Comparison of ENCODE assay signal across 31 cellular contexts in genomic region chr4:147101678-147102077, GRCh38.
"Had no signal": no experiment of that assay in that cellular context is flagged by ENCODE, and none has a peak within 500 bp of the region (broad histone marks: within the 10 kb centered on the region; RNA-seq: fewer than 3 reads in every experiment).

No MANE protein-coding gene starts in this region.

- H3K9me3 Mint-ChIP-seq: activated B cell treated with CpG ODN at 0.5 μM for 24 hours; activated T-cell treated with anti-CD3 and anti-CD28 coated beads, Interleukin-2, amount 50 U/mL, for 24 hours; activated T-helper 17 cell treated with anti-CD3 and anti-CD28 coated beads, Interleukin-2, amount 50 U/mL, for 72 hours; central memory CD8-positive, alpha-beta T cell; naive thymus-derived CD4-positive, alpha-beta T cell; neural crest cell; type B pancreatic cell had no signal

- H3K4me1 Mint-ChIP-seq: activated B cell treated with CpG ODN at 0.5 μM for 24 hours; activated CD4-positive, alpha-beta T cell treated with anti-CD3 and anti-CD28 coated beads for 36 hours; activated T-helper 17 cell treated with anti-CD3 and anti-CD28 coated beads, Interleukin-2, amount 50 U/mL, for 72 hours; central memory CD8-positive, alpha-beta T cell; naive thymus-derived CD4-positive, alpha-beta T cell; neural crest cell had no signal

- H3K4me3 Mint-ChIP-seq: activated B cell treated with CpG ODN at 0.5 μM for 24 hours; activated CD4-positive, alpha-beta T cell treated with anti-CD3 and anti-CD28 coated beads for 36 hours; activated naive CD8-positive, alpha-beta T cell; activated T-cell treated with anti-CD3 and anti-CD28 coated beads, Interleukin-2, amount 50 U/mL, for 24 hours; activated T-helper 17 cell treated with anti-CD3 and anti-CD28 coated beads, Interleukin-2, amount 50 U/mL, for 72 hours; central memory CD8-positive, alpha-beta T cell; naive thymus-derived CD4-positive, alpha-beta T cell; neural crest cell; type B pancreatic cell had no signal

- H3K36me3 Mint-ChIP-seq: activated naive CD8-positive, alpha-beta T cell; naive thymus-derived CD4-positive, alpha-beta T cell; type B pancreatic cell had no signal

- H3K4me3 ChIP-seq: adrenal gland, ascending aorta, coronary artery, gastrocnemius medialis, heart left ventricle, lower lobe of right lung, mucosa of descending colon, spleen, testis, vagina had no signal

- H3K27ac Mint-ChIP-seq: activated B cell treated with CpG ODN at 0.5 μM for 24 hours; activated CD4-positive, alpha-beta T cell treated with anti-CD3 and anti-CD28 coated beads for 36 hours; activated naive CD8-positive, alpha-beta T cell; activated T-cell treated with anti-CD3 and anti-CD28 coated beads, Interleukin-2, amount 50 U/mL, for 24 hours; activated T-helper 17 cell treated with anti-CD3 and anti-CD28 coated beads, Interleukin-2, amount 50 U/mL, for 72 hours; naive thymus-derived CD4-positive, alpha-beta T cell; type B pancreatic cell had no signal

- H3K4me1 ChIP-seq: spleen had no signal

- H3K27ac ChIP-seq: adrenal gland, ascending aorta, coronary artery, epithelial cell of prostate, gastrocnemius medialis, heart left ventricle, lower lobe of right lung, spleen, testis, vagina had no signal

- H3K9me3 ChIP-seq: adrenal gland, ascending aorta, gastrocnemius medialis, heart left ventricle, lower lobe of right lung, mucosa of descending colon, spleen, testis, vagina had no signal

- DNase-seq: activated B cell treated with CpG ODN at 0.5 μM for 24 hours; activated CD4-positive, alpha-beta T cell treated with anti-CD3 and anti-CD28 coated beads for 36 hours; activated CD4-positive, alpha-beta T cell treated with anti-CD3 and anti-CD28 coated beads, Interleukin-2, amount 50 U/mL, for 4 hours; activated CD8-positive, alpha-beta memory T cell treated with anti-CD3 and anti-CD28 coated beads for 24 hours; activated CD8-positive, alpha-beta memory T cell treated with anti-CD3 and anti-CD28 coated beads, Interleukin-2, amount 50 U/mL, for 4 hours; activated naive CD4-positive, alpha-beta T cell; activated T-cell treated with anti-CD3 and anti-CD28 coated beads, Interleukin-2, amount 50 U/mL, for 24 hours; adrenal gland; gastrocnemius medialis; heart left ventricle; left cardiac atrium; lower lobe of right lung; mesendoderm; mucosa of descending colon; naive thymus-derived CD4-positive, alpha-beta T cell; retina; spleen; stimulated activated CD4-positive, alpha-beta T cell treated with anti-CD3 and anti-CD28 coated beads, Interleukin-4, amount 100 ng/mL, for 1 hour; stimulated activated naive CD4-positive, alpha-beta T cell; T-helper 9 cell; testis had no signal

- H3K27me3 ChIP-seq: adrenal gland, ascending aorta, gastrocnemius medialis, heart left ventricle, testis, vagina had no signal

- FAIRE-seq: islet of Langerhans had no signal

- H3K36me3 ChIP-seq: adrenal gland, ascending aorta, gastrocnemius medialis, heart left ventricle, lower lobe of right lung, spleen, vagina had no signal
